In genomic region chr19:5298502-5298901, GRCh38 we compare ENCODE assay signal across 23 cellular contexts. TPM values are rescaled to one million over a fixed set of nuclear protein-coding genes. Genes with fewer than 3 reads are reported as not detected.
DNase-seq lines count a peak whose midpoint lies in the region; ATAC-seq, FAIRE-seq and TF ChIP-seq lines count a peak whose summit lies in the region.
"Had no signal": no experiment of that assay in that cellular context is flagged by ENCODE, and none has a peak within 500 bp of the region (broad histone marks: within the 10 kb centered on the region; RNA-seq: fewer than 3 reads in every experiment).

No MANE protein-coding gene starts in this region.

- intact Hi-C loops in esophagus squamous epithelium (cut with DNase I) (no loop called here), pancreas (cut with DNase I) (no loop called here)

- H3K4me1 ChIP-seq in esophagus squamous epithelium (peaks cover 4 to 27% (median 6%) of the 10 kb centered on the region in 3 donors), pancreas (peaks cover 0 to 3% (median 0%) of the 10 kb centered on the region in 3 donors)

- DNase-seq in RPMI8226 (peak; percentile 65), esophagus squamous epithelium (lab: John Stamatoyannopoulos, UW) (no peak), pancreas (peak; percentile 64 to 87 (median 74)), WERI-Rb-1 (no peak), NCI-H524 (lab: John Stamatoyannopoulos, UW) (no peak), AG08395 (ENCODE audit: low spot score) (no peak)
- DNase-seq: ACHN; activated CD4-positive, alpha-beta T cell treated with anti-CD3 and anti-CD28 coated beads for 36 hours; activated T-cell treated with anti-CD3 and anti-CD28 coated beads, Interleukin-2, amount 50 U/mL, for 24 hours; effector CD4-positive, alpha-beta T cell; erythroblast; foreskin melanocyte; GOT3; left ventricle myocardium inferior; NCI-H187; stimulated activated CD8-positive, alpha-beta memory T cell treated with anti-CD3 and anti-CD28 coated beads, Interleukin-4, amount 100 ng/mL, for 48 hours; T-cell had no signal

- H3K27me3 ChIP-seq in esophagus squamous epithelium (peaks cover 0 to 7% (median 0%) of the 10 kb centered on the region in 4 donors), pancreas (no peaks in the 10 kb centered on the region), WERI-Rb-1 (ENCODE audit: insufficient read depth, low read depth, severe bottlenecking) (no peaks in the 10 kb centered on the region)
- H3K27me3 ChIP-seq: SJSA1 had no signal

- no peak for FAIRE-seq in pancreas (lab: Jason Lieb, UNC)
- FAIRE-seq: D721Med, GM12878 had no signal

- ATAC-seq in pancreas, result peak; percentile 65 to 80 (median 76)
- no peak for ATAC-seq in activated CD4-positive, CD25-positive, alpha-beta regulatory T cell treated with anti-CD3 and anti-CD28 coated beads, Interleukin-2, amount 50 U/mL, for 24 hours
- ATAC-seq: activated CD4-positive, alpha-beta T cell treated with anti-CD3 and anti-CD28 coated beads for 36 hours; GM12878; T-cell had no signal

- no peak for TF ChIP-seq POLR2A in esophagus squamous epithelium (IDR thresholded peaks at IDR 0.05)

- H3K9me3 ChIP-seq in esophagus squamous epithelium, result no peaks in the 10 kb centered on the region
- no peaks in the 10 kb centered on the region for H3K9me3 ChIP-seq in pancreas
- no peaks in the 10 kb centered on the region for H3K9me3 ChIP-seq in WERI-Rb-1 (ENCODE audit: severe bottlenecking)
- H3K9me3 ChIP-seq: left ventricle myocardium inferior, SJSA1 had no signal

- no peak overlapping the region for H3K4me3 ChIP-seq in esophagus squamous epithelium
- H3K4me3 ChIP-seq in pancreas, result no peak overlapping the region
- H3K4me3 ChIP-seq in WERI-Rb-1 (ENCODE audit: low read depth, low read length), result no peak overlapping the region
- H3K4me3 ChIP-seq: GM12878, left ventricle myocardium inferior, SJSA1 had no signal

- H3K36me3 ChIP-seq in esophagus squamous epithelium (no peaks in the 10 kb centered on the region), pancreas (no peaks in the 10 kb centered on the region), WERI-Rb-1 (no peaks in the 10 kb centered on the region)
- H3K36me3 ChIP-seq: left ventricle myocardium inferior, SJSA1 had no signal

- TF ChIP-seq CTCF in C4-2B (conservative IDR thresholded peaks at IDR 0.05) (no peak), esophagus squamous epithelium (IDR thresholded peaks at IDR 0.05) (no peak), pancreas (IDR thresholded peaks at IDR 0.05) (no peak), WERI-Rb-1 (IDR thresholded peaks at IDR 0.05; ENCODE audit: low read depth, low read length) (no peak)

- peak overlapping the region; percentile 53 for H3K27ac ChIP-seq in C4-2B
- H3K27ac ChIP-seq in esophagus squamous epithelium, result peak overlapping the region; percentile 38 to 60 (median 52)
- peak overlapping the region in 2 of 4 donors; percentile 37 to 50 for H3K27ac ChIP-seq in pancreas
- H3K27ac ChIP-seq in WERI-Rb-1, result no peak overlapping the region
- H3K27ac ChIP-seq: left ventricle myocardium inferior, SJSA1 had no signal

- 56 to 66% methylated on average over 8 to 10 of the region's 13 CpGs for WGBS in esophagus squamous epithelium, 2 donors
- 73 to 76% methylated on average over 13 of the region's 13 CpGs for WGBS in pancreas, 2 donors

RNA-seq across cellular contexts. Expression of gene PTPRS, which starts 42.1 kb away (rescaled TPM):
- total RNA-seq in esophagus squamous epithelium, result 100 to 1,000 TPM in 1 of 4 donors, 10 to 100 TPM in 3; 61.7 to 173 (median 86.6) TPM
- 10 to 100 TPM; 62.8 to 91.2 (median 73.9) TPM for total RNA-seq in pancreas
- polyA plus RNA-seq in pancreas, result 10 to 100 TPM; 14.8 to 24.8 TPM
- polyA plus RNA-seq: CD14-positive monocyte had no signal

Comparison
In these comparisons a context has a peak if more than half of its experiments do, and no peak if none do; other contexts are left out.
1. DNase-seq: peak in RPMI8226 (single experiment) and pancreas (6 of 6); none in esophagus squamous epithelium (single experiment), WERI-Rb-1 (single experiment), NCI-H524 (0 of 2) and AG08395 (single experiment).
2. ATAC-seq: peak in pancreas (4 of 4); none in activated CD4-positive, CD25-positive, alpha-beta regulatory T cell treated with anti-CD3 and anti-CD28 coated beads, Interleukin-2, amount 50 U/mL, for 24 hours (0 of 2).